1 cellular context compared by ENCODE assay signal in genomic region chr5:42994285-42995151, GRCh38.
TF ChIP-seq lines count a peak whose summit lies in the region.

No MANE protein-coding gene starts in this region.

TF ChIP-seq in K562, 482 proteins besides CTCF, POLR2A, EP300 and RAD21 (continued from another document and continues in another):
- TF ChIP-seq, protein P1, sequence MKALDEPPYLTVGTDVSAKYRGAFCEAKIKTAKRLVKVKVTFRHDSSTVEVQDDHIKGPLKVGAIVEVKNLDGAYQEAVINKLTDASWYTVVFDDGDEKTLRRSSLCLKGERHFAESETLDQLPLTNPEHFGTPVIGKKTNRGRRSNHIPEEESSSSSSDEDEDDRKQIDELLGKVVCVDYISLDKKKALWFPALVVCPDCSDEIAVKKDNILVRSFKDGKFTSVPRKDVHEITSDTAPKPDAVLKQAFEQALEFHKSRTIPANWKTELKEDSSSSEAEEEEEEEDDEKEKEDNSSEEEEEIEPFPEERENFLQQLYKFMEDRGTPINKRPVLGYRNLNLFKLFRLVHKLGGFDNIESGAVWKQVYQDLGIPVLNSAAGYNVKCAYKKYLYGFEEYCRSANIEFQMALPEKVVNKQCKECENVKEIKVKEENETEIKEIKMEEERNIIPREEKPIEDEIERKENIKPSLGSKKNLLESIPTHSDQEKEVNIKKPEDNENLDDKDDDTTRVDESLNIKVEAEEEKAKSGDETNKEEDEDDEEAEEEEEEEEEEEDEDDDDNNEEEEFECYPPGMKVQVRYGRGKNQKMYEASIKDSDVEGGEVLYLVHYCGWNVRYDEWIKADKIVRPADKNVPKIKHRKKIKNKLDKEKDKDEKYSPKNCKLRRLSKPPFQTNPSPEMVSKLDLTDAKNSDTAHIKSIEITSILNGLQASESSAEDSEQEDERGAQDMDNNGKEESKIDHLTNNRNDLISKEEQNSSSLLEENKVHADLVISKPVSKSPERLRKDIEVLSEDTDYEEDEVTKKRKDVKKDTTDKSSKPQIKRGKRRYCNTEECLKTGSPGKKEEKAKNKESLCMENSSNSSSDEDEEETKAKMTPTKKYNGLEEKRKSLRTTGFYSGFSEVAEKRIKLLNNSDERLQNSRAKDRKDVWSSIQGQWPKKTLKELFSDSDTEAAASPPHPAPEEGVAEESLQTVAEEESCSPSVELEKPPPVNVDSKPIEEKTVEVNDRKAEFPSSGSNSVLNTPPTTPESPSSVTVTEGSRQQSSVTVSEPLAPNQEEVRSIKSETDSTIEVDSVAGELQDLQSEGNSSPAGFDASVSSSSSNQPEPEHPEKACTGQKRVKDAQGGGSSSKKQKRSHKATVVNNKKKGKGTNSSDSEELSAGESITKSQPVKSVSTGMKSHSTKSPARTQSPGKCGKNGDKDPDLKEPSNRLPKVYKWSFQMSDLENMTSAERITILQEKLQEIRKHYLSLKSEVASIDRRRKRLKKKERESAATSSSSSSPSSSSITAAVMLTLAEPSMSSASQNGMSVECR (CRISPR knock-in tag; IDR thresholded peaks at IDR 0.05), result no peak
- TF ChIP-seq SRF (CRISPR knock-in tag; IDR thresholded peaks at IDR 0.05), result no peak
- TF ChIP-seq ZNF583 (CRISPR knock-in tag; IDR thresholded peaks at IDR 0.05), result no peak
- no peak for TF ChIP-seq ID3 (CRISPR knock-in tag; IDR thresholded peaks at IDR 0.05)
- TF ChIP-seq ID3 (tag; IDR thresholded peaks at IDR 0.05), result no peak
- TF ChIP-seq HDAC1 (IDR thresholded peaks at IDR 0.05), result no peak
- TF ChIP-seq THRAP3 (IDR thresholded peaks at IDR 0.05; ENCODE audit: borderline replicate concordance), result no peak
- no peak for TF ChIP-seq DNMT1 (IDR thresholded peaks at IDR 0.05)
- TF ChIP-seq, protein P2, sequence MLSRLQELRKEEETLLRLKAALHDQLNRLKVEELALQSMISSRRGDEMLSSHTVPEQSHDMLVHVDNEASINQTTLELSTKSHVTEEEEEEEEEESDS (CRISPR knock-in tag; IDR thresholded peaks at IDR 0.05), result no peak
- TF ChIP-seq PML (IDR thresholded peaks at IDR 0.05; ENCODE audit: low read length), result 0 out of 2 replicates have a peak, but pooled peaks have one; percentile 31
- TF ChIP-seq ZNF707 (CRISPR knock-in tag; conservative IDR thresholded peaks at IDR 0.05), result no peak
- TF ChIP-seq HMG20B (CRISPR knock-in tag; IDR thresholded peaks at IDR 0.05), result no peak
- peak; percentile 93 for TF ChIP-seq LCOR (CRISPR knock-in tag; IDR thresholded peaks at IDR 0.05)
- TF ChIP-seq CBX3 (IDR thresholded peaks at IDR 0.05; ENCODE audit: borderline replicate concordance in 1 of 2, low read length in 2 of 2), result peak in 1 of 2 experiments; percentile 67; a peak in 2 of 3 replicates
- TF ChIP-seq, protein P3, sequence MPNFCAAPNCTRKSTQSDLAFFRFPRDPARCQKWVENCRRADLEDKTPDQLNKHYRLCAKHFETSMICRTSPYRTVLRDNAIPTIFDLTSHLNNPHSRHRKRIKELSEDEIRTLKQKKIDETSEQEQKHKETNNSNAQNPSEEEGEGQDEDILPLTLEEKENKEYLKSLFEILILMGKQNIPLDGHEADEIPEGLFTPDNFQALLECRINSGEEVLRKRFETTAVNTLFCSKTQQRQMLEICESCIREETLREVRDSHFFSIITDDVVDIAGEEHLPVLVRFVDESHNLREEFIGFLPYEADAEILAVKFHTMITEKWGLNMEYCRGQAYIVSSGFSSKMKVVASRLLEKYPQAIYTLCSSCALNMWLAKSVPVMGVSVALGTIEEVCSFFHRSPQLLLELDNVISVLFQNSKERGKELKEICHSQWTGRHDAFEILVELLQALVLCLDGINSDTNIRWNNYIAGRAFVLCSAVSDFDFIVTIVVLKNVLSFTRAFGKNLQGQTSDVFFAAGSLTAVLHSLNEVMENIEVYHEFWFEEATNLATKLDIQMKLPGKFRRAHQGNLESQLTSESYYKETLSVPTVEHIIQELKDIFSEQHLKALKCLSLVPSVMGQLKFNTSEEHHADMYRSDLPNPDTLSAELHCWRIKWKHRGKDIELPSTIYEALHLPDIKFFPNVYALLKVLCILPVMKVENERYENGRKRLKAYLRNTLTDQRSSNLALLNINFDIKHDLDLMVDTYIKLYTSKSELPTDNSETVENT (CRISPR knock-in tag; IDR thresholded peaks at IDR 0.05), result peak; percentile 70; the same call in 1 of the 2 replicates
- TF ChIP-seq, protein P4, sequence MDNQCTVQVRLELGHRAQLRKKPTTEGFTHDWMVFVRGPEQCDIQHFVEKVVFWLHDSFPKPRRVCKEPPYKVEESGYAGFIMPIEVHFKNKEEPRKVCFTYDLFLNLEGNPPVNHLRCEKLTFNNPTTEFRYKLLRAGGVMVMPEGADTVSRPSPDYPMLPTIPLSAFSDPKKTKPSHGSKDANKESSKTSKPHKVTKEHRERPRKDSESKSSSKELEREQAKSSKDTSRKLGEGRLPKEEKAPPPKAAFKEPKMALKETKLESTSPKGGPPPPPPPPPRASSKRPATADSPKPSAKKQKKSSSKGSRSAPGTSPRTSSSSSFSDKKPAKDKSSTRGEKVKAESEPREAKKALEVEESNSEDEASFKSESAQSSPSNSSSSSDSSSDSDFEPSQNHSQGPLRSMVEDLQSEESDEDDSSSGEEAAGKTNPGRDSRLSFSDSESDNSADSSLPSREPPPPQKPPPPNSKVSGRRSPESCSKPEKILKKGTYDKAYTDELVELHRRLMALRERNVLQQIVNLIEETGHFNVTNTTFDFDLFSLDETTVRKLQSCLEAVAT (IDR thresholded peaks at IDR 0.05), result peak in 1 of 2 experiments; percentile 50; a peak in 3 of 4 replicates
- no peak for TF ChIP-seq ZNF561 (CRISPR knock-in tag; conservative IDR thresholded peaks at IDR 0.05)
- TF ChIP-seq TCF15 (CRISPR knock-in tag; IDR thresholded peaks at IDR 0.05), result no peak
- no peak for TF ChIP-seq THRB (CRISPR knock-in tag; conservative IDR thresholded peaks at IDR 0.05)
- no peak for TF ChIP-seq ARID3A (IDR thresholded peaks at IDR 0.05; ENCODE audit: borderline replicate concordance, low read depth, low read length)
- TF ChIP-seq, protein P5, sequence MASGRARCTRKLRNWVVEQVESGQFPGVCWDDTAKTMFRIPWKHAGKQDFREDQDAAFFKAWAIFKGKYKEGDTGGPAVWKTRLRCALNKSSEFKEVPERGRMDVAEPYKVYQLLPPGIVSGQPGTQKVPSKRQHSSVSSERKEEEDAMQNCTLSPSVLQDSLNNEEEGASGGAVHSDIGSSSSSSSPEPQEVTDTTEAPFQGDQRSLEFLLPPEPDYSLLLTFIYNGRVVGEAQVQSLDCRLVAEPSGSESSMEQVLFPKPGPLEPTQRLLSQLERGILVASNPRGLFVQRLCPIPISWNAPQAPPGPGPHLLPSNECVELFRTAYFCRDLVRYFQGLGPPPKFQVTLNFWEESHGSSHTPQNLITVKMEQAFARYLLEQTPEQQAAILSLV (tag; IDR thresholded peaks at IDR 0.05), result no peak
- TF ChIP-seq RBM14 (IDR thresholded peaks at IDR 0.05; ENCODE audit: borderline replicate concordance, insufficient read depth, low read depth, low read length), result no peak
- TF ChIP-seq MCM3 (IDR thresholded peaks at IDR 0.05), result no peak
- TF ChIP-seq, protein P6, sequence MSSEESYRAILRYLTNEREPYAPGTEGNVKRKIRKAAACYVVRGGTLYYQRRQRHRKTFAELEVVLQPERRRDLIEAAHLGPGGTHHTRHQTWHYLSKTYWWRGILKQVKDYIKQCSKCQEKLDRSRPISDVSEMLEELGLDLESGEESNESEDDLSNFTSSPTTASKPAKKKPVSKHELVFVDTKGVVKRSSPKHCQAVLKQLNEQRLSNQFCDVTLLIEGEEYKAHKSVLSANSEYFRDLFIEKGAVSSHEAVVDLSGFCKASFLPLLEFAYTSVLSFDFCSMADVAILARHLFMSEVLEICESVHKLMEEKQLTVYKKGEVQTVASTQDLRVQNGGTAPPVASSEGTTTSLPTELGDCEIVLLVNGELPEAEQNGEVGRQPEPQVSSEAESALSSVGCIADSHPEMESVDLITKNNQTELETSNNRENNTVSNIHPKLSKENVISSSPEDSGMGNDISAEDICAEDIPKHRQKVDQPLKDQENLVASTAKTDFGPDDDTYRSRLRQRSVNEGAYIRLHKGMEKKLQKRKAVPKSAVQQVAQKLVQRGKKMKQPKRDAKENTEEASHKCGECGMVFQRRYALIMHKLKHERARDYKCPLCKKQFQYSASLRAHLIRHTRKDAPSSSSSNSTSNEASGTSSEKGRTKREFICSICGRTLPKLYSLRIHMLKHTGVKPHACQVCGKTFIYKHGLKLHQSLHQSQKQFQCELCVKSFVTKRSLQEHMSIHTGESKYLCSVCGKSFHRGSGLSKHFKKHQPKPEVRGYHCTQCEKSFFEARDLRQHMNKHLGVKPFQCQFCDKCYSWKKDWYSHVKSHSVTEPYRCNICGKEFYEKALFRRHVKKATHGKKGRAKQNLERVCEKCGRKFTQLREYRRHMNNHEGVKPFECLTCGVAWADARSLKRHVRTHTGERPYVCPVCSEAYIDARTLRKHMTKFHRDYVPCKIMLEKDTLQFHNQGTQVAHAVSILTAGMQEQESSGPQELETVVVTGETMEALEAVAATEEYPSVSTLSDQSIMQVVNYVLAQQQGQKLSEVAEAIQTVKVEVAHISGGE (CRISPR knock-in tag; IDR thresholded peaks at IDR 0.05), result peak in 1 of 3 experiments; percentile 77; a peak in 2 of 6 replicates
- TF ChIP-seq ZEB2 (IDR thresholded peaks at IDR 0.05), result no peak
- TF ChIP-seq NFE2L1 (tag; IDR thresholded peaks at IDR 0.05; ENCODE audit: borderline replicate concordance, low read depth), result no peak
- TF ChIP-seq NEUROD1 (IDR thresholded peaks at IDR 0.05; ENCODE audit: borderline replicate concordance, low read depth, low read length, partially characterized antibody), result no peak
- no peak for TF ChIP-seq CREBBP (IDR thresholded peaks at IDR 0.05; ENCODE audit: low read depth, low read length)
- TF ChIP-seq HEY1 (CRISPR knock-in tag; IDR thresholded peaks at IDR 0.05; ENCODE audit: borderline replicate concordance), result no peak
- TF ChIP-seq RBM39 (optimal IDR thresholded peaks at IDR 0.05; ENCODE audit: low read depth, low read length), result no peak
- TF ChIP-seq ETS1 (conservative IDR thresholded peaks at IDR 0.05; ENCODE audit: control insufficient read depth, low read depth, low read length), result peak; percentile 60; the same call in 1 of the 2 replicates
- no peak; the same call in 1 of the 2 replicates for TF ChIP-seq NBN (IDR thresholded peaks at IDR 0.05; ENCODE audit: low read depth)
- no peak for TF ChIP-seq ZNF124 (CRISPR knock-in tag; IDR thresholded peaks at IDR 0.05)
- TF ChIP-seq ZNF696 (CRISPR knock-in tag; conservative IDR thresholded peaks at IDR 0.05), result no peak
- no peak for TF ChIP-seq TRIM28 (IDR thresholded peaks at IDR 0.05)
- TF ChIP-seq ARHGAP35 (IDR thresholded peaks at IDR 0.05; ENCODE audit: partially characterized antibody), result no peak
- TF ChIP-seq SAP30 (IDR thresholded peaks at IDR 0.05; ENCODE audit: borderline replicate concordance, insufficient read depth, low read depth, low read length, poor library complexity, severe bottlenecking), result no peak
- no peak for TF ChIP-seq HSF4 (CRISPR knock-in tag; IDR thresholded peaks at IDR 0.05; ENCODE audit: borderline replicate concordance)
- TF ChIP-seq, protein P7, sequence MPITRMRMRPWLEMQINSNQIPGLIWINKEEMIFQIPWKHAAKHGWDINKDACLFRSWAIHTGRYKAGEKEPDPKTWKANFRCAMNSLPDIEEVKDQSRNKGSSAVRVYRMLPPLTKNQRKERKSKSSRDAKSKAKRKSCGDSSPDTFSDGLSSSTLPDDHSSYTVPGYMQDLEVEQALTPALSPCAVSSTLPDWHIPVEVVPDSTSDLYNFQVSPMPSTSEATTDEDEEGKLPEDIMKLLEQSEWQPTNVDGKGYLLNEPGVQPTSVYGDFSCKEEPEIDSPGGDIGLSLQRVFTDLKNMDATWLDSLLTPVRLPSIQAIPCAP (CRISPR knock-in tag; IDR thresholded peaks at IDR 0.05; ENCODE audit: borderline replicate concordance), result no peak
- TF ChIP-seq, protein P8, sequence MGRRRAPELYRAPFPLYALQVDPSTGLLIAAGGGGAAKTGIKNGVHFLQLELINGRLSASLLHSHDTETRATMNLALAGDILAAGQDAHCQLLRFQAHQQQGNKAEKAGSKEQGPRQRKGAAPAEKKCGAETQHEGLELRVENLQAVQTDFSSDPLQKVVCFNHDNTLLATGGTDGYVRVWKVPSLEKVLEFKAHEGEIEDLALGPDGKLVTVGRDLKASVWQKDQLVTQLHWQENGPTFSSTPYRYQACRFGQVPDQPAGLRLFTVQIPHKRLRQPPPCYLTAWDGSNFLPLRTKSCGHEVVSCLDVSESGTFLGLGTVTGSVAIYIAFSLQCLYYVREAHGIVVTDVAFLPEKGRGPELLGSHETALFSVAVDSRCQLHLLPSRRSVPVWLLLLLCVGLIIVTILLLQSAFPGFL (CRISPR knock-in tag; IDR thresholded peaks at IDR 0.05), result 0 out of 2 replicates have a peak, but pooled peaks have one; percentile 34
- TF ChIP-seq SAFB (IDR thresholded peaks at IDR 0.05; ENCODE audit: borderline replicate concordance, low read depth, low read length), result no peak
